Comparison of ENCODE assay signal across 19 cellular contexts in the genomic region with DNA sequence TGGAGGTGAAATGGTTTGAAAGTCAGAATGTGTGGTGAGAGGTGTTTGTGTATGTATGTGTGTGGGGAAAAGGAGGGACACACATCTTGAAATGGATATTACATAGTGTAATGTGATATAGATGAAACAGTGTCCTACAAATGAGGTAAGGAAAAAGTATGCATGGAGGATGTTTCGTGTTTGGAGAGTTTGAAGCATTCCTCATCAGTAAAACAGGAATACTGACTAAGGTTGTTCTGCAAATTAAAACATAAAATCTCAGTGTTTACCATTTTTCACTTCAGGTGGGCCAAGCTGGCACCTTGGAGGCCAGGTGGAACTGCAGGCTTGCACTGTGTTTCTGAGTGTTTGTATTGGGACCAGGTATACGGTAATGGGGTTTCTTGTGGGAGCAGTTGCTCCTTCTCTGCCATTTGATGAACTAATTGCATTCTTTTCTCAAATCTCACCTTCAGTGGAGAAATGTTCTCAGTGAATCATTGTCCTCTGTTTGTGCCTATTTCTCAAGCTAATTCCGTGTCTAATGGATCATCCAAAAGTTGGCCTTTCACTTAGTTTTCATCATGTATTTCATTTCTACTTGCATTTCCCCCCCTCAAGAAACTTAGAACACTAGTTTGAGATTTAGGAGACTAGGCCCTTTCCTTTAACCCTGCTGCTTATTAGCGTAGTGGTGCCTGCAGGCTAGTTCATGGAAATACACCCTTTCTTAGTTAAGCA. TPM values are rescaled to one million over a fixed set of nuclear protein-coding genes. Genes with fewer than 3 reads are reported as not detected.
DNase-seq lines count a peak whose midpoint lies in the region; ATAC-seq, FAIRE-seq and TF ChIP-seq lines count a peak whose summit lies in the region.
"Had no signal": no experiment of that assay in that cellular context is flagged by ENCODE, and none has a peak within 500 bp of the region (broad histone marks: within the 10 kb centered on the region; RNA-seq: fewer than 3 reads in every experiment).

No MANE protein-coding gene starts in this region.

- peak overlapping the region; percentile 1 for H3K27ac Mint-ChIP-seq in T-helper 2 cell treated with Interferon-gamma antibody and Interleukin-4, amounts not matched to agents 5 μg/mL and 100 μg/mL, for 36 hours
- peak overlapping the region; percentile 94 for H3K27ac Mint-ChIP-seq in astrocyte (ENCODE audit: unreplicated experiment)
- H3K27ac Mint-ChIP-seq: type B pancreatic cell had no signal

- H2AK5ac ChIP-seq in trophoblast cell (ENCODE audit: low read length): no peak overlapping the region

- no peak overlapping the region for H2BK120ac ChIP-seq in trophoblast cell (ENCODE audit: insufficient read depth, low read length, poor library complexity)

- ATAC-seq in GM21576 (IDR thresholded peaks at IDR 0.05; ENCODE audit: unreplicated experiment) (no peak), HG03139 (IDR thresholded peaks at IDR 0.05; ENCODE audit: unreplicated experiment) (no peak)
- ATAC-seq: heart left ventricle, left ventricle myocardium superior had no signal

- H3K4me1 ChIP-seq in astrocyte (ENCODE audit: insufficient read depth, low read length) (peaks cover 21% of the 10 kb centered on the region), trophoblast cell (ENCODE audit: control insufficient read depth in 1 of 2, insufficient read depth in 2 of 2, low read length in 2 of 2) (no peaks in the 10 kb centered on the region)

- H4K8ac ChIP-seq in trophoblast cell (ENCODE audit: low read depth, low read length): no peak overlapping the region

- H3K27me3 ChIP-seq in astrocyte (ENCODE audit: insufficient read depth, low read length) (no peaks in the 10 kb centered on the region), trophoblast cell (ENCODE audit: insufficient read depth, low read length) (no peaks in the 10 kb centered on the region)
- H3K27me3 ChIP-seq: heart left ventricle had no signal

- H3K79me1 ChIP-seq in trophoblast cell (ENCODE audit: low read length): no peaks in the 10 kb centered on the region

- H2BK5ac ChIP-seq in trophoblast cell (ENCODE audit: low read depth, low read length, poor library complexity): no peak overlapping the region

- H3K79me2 ChIP-seq in astrocyte (ENCODE audit: insufficient read depth, low read length) (no peaks in the 10 kb centered on the region), trophoblast cell (ENCODE audit: control insufficient read depth, insufficient read depth, low read length, poor library complexity) (no peaks in the 10 kb centered on the region)

- H3K9me3 Mint-ChIP-seq in T-helper 2 cell treated with Interferon-gamma antibody and Interleukin-4, amounts not matched to agents 5 μg/mL and 100 μg/mL, for 36 hours: no peaks in the 10 kb centered on the region
- no peaks in the 10 kb centered on the region for H3K9me3 Mint-ChIP-seq in astrocyte (ENCODE audit: unreplicated experiment)
- H3K9me3 Mint-ChIP-seq: type B pancreatic cell had no signal

- peaks cover 58% of the 10 kb centered on the region for H3K36me3 Mint-ChIP-seq in T-helper 2 cell treated with Interferon-gamma antibody and Interleukin-4, amounts not matched to agents 5 μg/mL and 100 μg/mL, for 36 hours (ENCODE audit: low read depth)
- peaks cover 16% of the 10 kb centered on the region for H3K36me3 Mint-ChIP-seq in astrocyte (ENCODE audit: low read depth, unreplicated experiment)

- H4K20me1 ChIP-seq in astrocyte (ENCODE audit: insufficient read depth, low read length): peaks cover 57% of the 10 kb centered on the region

- POLR2A ChIA-PET in HEK293T (lab: Yijun Ruan, JAX): no interaction called here

- H3K27me3 Mint-ChIP-seq in T-helper 2 cell treated with Interferon-gamma antibody and Interleukin-4, amounts not matched to agents 5 μg/mL and 100 μg/mL, for 36 hours (ENCODE audit: low read depth): no peaks in the 10 kb centered on the region
- H3K27me3 Mint-ChIP-seq in astrocyte (ENCODE audit: low read depth, unreplicated experiment): no peaks in the 10 kb centered on the region
- H3K27me3 Mint-ChIP-seq: type B pancreatic cell had no signal

- no peak overlapping the region for H4K91ac ChIP-seq in trophoblast cell (ENCODE audit: low read depth, low read length)

- no peak overlapping the region for H2BK12ac ChIP-seq in trophoblast cell (ENCODE audit: low read length)

- H3K4me1 Mint-ChIP-seq in T-helper 2 cell treated with Interferon-gamma antibody and Interleukin-4, amounts not matched to agents 5 μg/mL and 100 μg/mL, for 36 hours (ENCODE audit: low read depth): peaks cover 4% of the 10 kb centered on the region
- peaks cover 40% of the 10 kb centered on the region for H3K4me1 Mint-ChIP-seq in astrocyte (ENCODE audit: low read depth, unreplicated experiment)

- no peak overlapping the region for H3K23ac ChIP-seq in trophoblast cell (ENCODE audit: low read length)

- H3K9ac ChIP-seq in astrocyte (ENCODE audit: low read length) (peak overlapping the region; percentile 1), trophoblast cell (ENCODE audit: low read length) (no peak overlapping the region)

- H2AFZ ChIP-seq in astrocyte (ENCODE audit: low read depth, low read length) (no peak overlapping the region), trophoblast cell (ENCODE audit: insufficient read depth, low read length, poor library complexity) (no peak overlapping the region)

- H3K14ac ChIP-seq in trophoblast cell (ENCODE audit: low read length): no peak overlapping the region

- WGBS in trophoblast cell (ENCODE audit: extremely low coverage, insufficient coverage, insufficient read length): no CpG with 5 or more reads among the region's 4 CpGs

- H3K27ac ChIP-seq in astrocyte (ENCODE audit: low read depth, low read length): peak overlapping the region; percentile 49
- no peak overlapping the region for H3K27ac ChIP-seq in trophoblast cell (ENCODE audit: low read depth, low read length)
- H3K27ac ChIP-seq: heart left ventricle, HL-60 had no signal

- H3K36me3 ChIP-seq in astrocyte (ENCODE audit: insufficient read depth, low read length) (peaks cover 45% of the 10 kb centered on the region), trophoblast cell (ENCODE audit: control insufficient read depth in 1 of 2, insufficient read depth in 2 of 2, low read length in 2 of 2) (peaks cover 11 to 34% of the 10 kb centered on the region in 2 experiments)

- CTCF ChIA-PET in HEK293T (lab: Yijun Ruan, JAX): no interaction called here

- H4K12ac ChIP-seq in trophoblast cell (ENCODE audit: low read depth, low read length): no peak overlapping the region

- no peak for DNase-seq in T-helper 2 cell treated with Interferon-gamma antibody and Interleukin-4, amounts not matched to agents 5 μg/mL and 100 μg/mL, for 36 hours (ENCODE audit: low spot score)
- DNase-seq in T-helper 2 cell (no peak), HEK293T (ENCODE audit: extremely low spot score) (no peak), astrocyte (ENCODE audit: low read depth) (no peak), trophoblast cell (peak; percentile 27 to 68), HuH-7.5 (ENCODE audit: low spot score) (no peak)
- DNase-seq: activated T-cell treated with anti-CD3 and anti-CD28 coated beads, Interleukin-2, amount 50 U/mL, for 1 hour; DMS53; heart left ventricle; left ventricle myocardium superior; NCI-H1930; NCI-H774; Right ventricle myocardium superior; stimulated activated CD4-positive, alpha-beta T cell treated with anti-CD3 and anti-CD28 coated beads, Interleukin-12 subunit alpha, Interleukin-12 subunit beta, amount 100 ng/mL, for 4 hours had no signal

- no peak for FAIRE-seq in astrocyte (lab: Jason Lieb, UNC)
- FAIRE-seq: A204.1 had no signal

- no peak for TF ChIP-seq CTCF in astrocyte (IDR thresholded peaks at IDR 0.05; ENCODE audit: insufficient read depth, low read depth, low read length)

- H3K4me2 ChIP-seq in astrocyte (ENCODE audit: low read length) (peak overlapping the region; percentile 16), trophoblast cell (ENCODE audit: low read length) (no peak overlapping the region)

- no peak overlapping the region for H3K4ac ChIP-seq in trophoblast cell (ENCODE audit: low read depth, low read length)

- no peak overlapping the region for H3K4me3 Mint-ChIP-seq in T-helper 2 cell treated with Interferon-gamma antibody and Interleukin-4, amounts not matched to agents 5 μg/mL and 100 μg/mL, for 36 hours
- peak overlapping the region; percentile 8 for H3K4me3 Mint-ChIP-seq in astrocyte (ENCODE audit: unreplicated experiment)
- H3K4me3 Mint-ChIP-seq: type B pancreatic cell had no signal

- H3K9me3 ChIP-seq in astrocyte (ENCODE audit: insufficient read depth, low read depth, low read length) (no peaks in the 10 kb centered on the region), trophoblast cell (ENCODE audit: insufficient read depth, low read depth, low read length) (no peaks in the 10 kb centered on the region)
- H3K9me3 ChIP-seq: heart left ventricle had no signal

- H3K18ac ChIP-seq in trophoblast cell (ENCODE audit: low read length): no peak overlapping the region

- H3K4me3 ChIP-seq in astrocyte (ENCODE audit: insufficient read depth, low read depth, low read length) (no peak overlapping the region), trophoblast cell (ENCODE audit: low read depth, low read length) (no peak overlapping the region)
- H3K4me3 ChIP-seq: heart left ventricle had no signal

TF ChIP-seq in HEK293T, 16 proteins besides CTCF, POLR2A, EP300 and RAD21:
- TF ChIP-seq TARDBP (IDR thresholded peaks at IDR 0.05): peak; percentile 61; the same call in 1 of the 2 replicates
- TF ChIP-seq NFRKB (IDR thresholded peaks at IDR 0.05): no peak
- TF ChIP-seq SUZ12 (IDR thresholded peaks at IDR 0.05): no peak
- TF ChIP-seq FOXK2 (IDR thresholded peaks at IDR 0.05): no peak
- no peak for TF ChIP-seq ARNT (IDR thresholded peaks at IDR 0.05)
- no peak for TF ChIP-seq FOXM1 (IDR thresholded peaks at IDR 0.05; ENCODE audit: borderline replicate concordance)
- no peak for TF ChIP-seq ZNF384 (IDR thresholded peaks at IDR 0.05)
- TF ChIP-seq LEF1 (IDR thresholded peaks at IDR 0.05; ENCODE audit: borderline replicate concordance): no peak

RNA-seq across cellular contexts. Expression of gene TBKBP1, which starts 8.2 kb away (rescaled TPM):
- total RNA-seq in astrocyte: 26.7 and 28.2 TPM in 2 replicates
- 4.6 and 4.8 TPM in 2 replicates for polyA plus RNA-seq in trophoblast cell (2013)

RNA-seq across cellular contexts. Expression of gene KPNB1, which starts 36.0 kb away (rescaled TPM):
- 467 and 491 TPM in 2 replicates for total RNA-seq in astrocyte
- 148 and 159 TPM in 2 replicates for polyA plus RNA-seq in trophoblast cell (2013)

RNA-seq across cellular contexts. Expression of gene TBX21, which starts 47.3 kb away (rescaled TPM):
- total RNA-seq in astrocyte: not detected in 2 replicates
- not detected in 2 replicates for polyA plus RNA-seq in trophoblast cell (2013)

Comparison
In these comparisons a context has a peak if more than half of its experiments do, and no peak if none do; other contexts are left out.
1. DNase-seq: peak in trophoblast cell (2 of 2); none in T-helper 2 cell treated with Interferon-gamma antibody and Interleukin-4, amounts not matched to agents 5 μg/mL and 100 μg/mL, for 36 hours (single experiment), T-helper 2 cell (0 of 5), HEK293T (single experiment), astrocyte (single experiment) and HuH-7.5 (single experiment).